ENCODE assay signal across 19 cellular contexts in genomic region chr5:57687641-57688040, GRCh38.
DNase-seq lines count a peak whose midpoint lies in the region; ATAC-seq, FAIRE-seq and TF ChIP-seq lines count a peak whose summit lies in the region.
"Had no signal": no experiment of that assay in that cellular context is flagged by ENCODE, and none has a peak within 500 bp of the region (broad histone marks: within the 10 kb centered on the region; RNA-seq: fewer than 3 reads in every experiment).

No MANE protein-coding gene starts in this region.

- H4K20me1 ChIP-seq in mammary epithelial cell (ENCODE audit: insufficient read depth, low read length) (no peaks in the 10 kb centered on the region), K562 (replicated peaks; ENCODE audit: control insufficient read depth, insufficient read depth, low read length) (no peaks in the 10 kb centered on the region)

- no peak overlapping the region for H3K4me3 ChIP-seq in mammary epithelial cell (replicated peaks in 1 of 3; ENCODE audit: insufficient read depth in 1 of 3, low read depth in 2 of 3, low read length in 3 of 3)
- H3K4me3 ChIP-seq in K562, result no peak overlapping the region
- H3K4me3 ChIP-seq in testis, result no peak overlapping the region
- H3K4me3 ChIP-seq: GM12878 had no signal

- H3K27me3 ChIP-seq in mammary epithelial cell (ENCODE audit: insufficient read depth, low read length) (no peaks in the 10 kb centered on the region), K562 (ENCODE audit: control insufficient read depth in 2 of 2, insufficient read depth in 2 of 2, low read length in 2 of 2) (no peaks in the 10 kb centered on the region), testis (no peaks in the 10 kb centered on the region)

- POLR2A ChIA-PET in MCF 10A (lab: Yijun Ruan, JAX), result no interaction called here
- POLR2A ChIA-PET in K562 (lab: Yijun Ruan, JAX), result no interaction called here

- H3K9me3 Mint-ChIP-seq in MCF 10A (ENCODE audit: unreplicated experiment) (no peaks in the 10 kb centered on the region), mesothelial cell of epicardium (peaks cover 8% of the 10 kb centered on the region)
- H3K9me3 Mint-ChIP-seq: CD4-positive, alpha-beta T cell had no signal

- H3K4me1 ChIP-seq in mammary epithelial cell (ENCODE audit: insufficient read depth, low read length), result peaks cover 24% of the 10 kb centered on the region
- peaks cover 0 to 12% of the 10 kb centered on the region in 2 experiments; a peak in 3 of 5 replicates for H3K4me1 ChIP-seq in K562 (replicated peaks in 1 of 2; ENCODE audit: control insufficient read depth in 2 of 2, insufficient read depth in 2 of 2, low read length in 2 of 2)
- H3K4me1 ChIP-seq in testis, result no peaks in the 10 kb centered on the region

- H3K9me3 ChIP-seq in mammary epithelial cell (replicated peaks; ENCODE audit: insufficient read depth, low read length) (no peaks in the 10 kb centered on the region), K562 (replicated peaks; ENCODE audit: control insufficient read depth, insufficient read depth, low read depth, low read length) (no peaks in the 10 kb centered on the region; the same call in 1 of the 2 replicates), testis (no peaks in the 10 kb centered on the region)

- intact Hi-C loops in mammary epithelial cell (cut with micrococcal nuclease) (no loop called here), MCF 10A (cut with micrococcal nuclease) (no loop called here), K562 (cut with micrococcal nuclease) (no loop called here), testis (cut with DNase I; ENCODE audit: low total_unique reads) (no loop called here)

- H3K36me3 Mint-ChIP-seq in MCF 10A (ENCODE audit: insufficient read depth, unreplicated experiment) (no peaks in the 10 kb centered on the region), mesothelial cell of epicardium (no peaks in the 10 kb centered on the region)

- 78% methylated on average over 3 of the region's 3 CpGs for WGBS in mammary epithelial cell (ENCODE audit: low coverage, missing lambda C conversion rate)
- whole genome bisulfite sequencing in K562 (ENCODE audit: insufficient coverage, low coverage, missing lambda C conversion rate), result 55% methylated on average over 3 of the region's 3 CpGs
- WGBS in testis, 2 donors, result 80 to 88% methylated on average over 3 of the region's 3 CpGs

- H3K79me2 ChIP-seq in mammary epithelial cell (ENCODE audit: insufficient read depth, low read length), result no peaks in the 10 kb centered on the region
- no peaks in the 10 kb centered on the region for H3K79me2 ChIP-seq in K562 (ENCODE audit: control insufficient read depth, insufficient read depth, low read length)

- H3K4me1 Mint-ChIP-seq in MCF 10A (ENCODE audit: insufficient read depth, unreplicated experiment), result peaks cover 23% of the 10 kb centered on the region
- peaks cover 48% of the 10 kb centered on the region for H3K4me1 Mint-ChIP-seq in mesothelial cell of epicardium

- no peak for ATAC-seq in K562
- ATAC-seq: GM12878 had no signal

- TF ChIP-seq EP300 in K562 (IDR thresholded peaks at IDR 0.05; ENCODE audit: low read length), result no peak

- TF ChIP-seq POLR2A in K562 (conservative IDR thresholded peaks at IDR 0.05) (no peak), testis (IDR thresholded peaks at IDR 0.05) (no peak)

- H3K9me1 ChIP-seq in K562 (ENCODE audit: control insufficient read depth, insufficient read depth, low read length), result no peaks in the 10 kb centered on the region

- no peak for TF ChIP-seq CTCF in mammary epithelial cell (conservative IDR thresholded peaks at IDR 0.05 in 1 of 2, IDR thresholded peaks at IDR 0.05 in 1 of 2; ENCODE audit: extremely low read depth in 1 of 2, insufficient read depth in 1 of 2, low read depth in 1 of 2, low read length in 2 of 2)
- no peak for TF ChIP-seq CTCF in MCF 10A (IDR thresholded peaks at IDR 0.05; ENCODE audit: unreplicated experiment)
- no peak for TF ChIP-seq CTCF in K562 (IDR thresholded peaks at IDR 0.05 in 2 of 3, conservative IDR thresholded peaks at IDR 0.05 in 1 of 3; ENCODE audit: insufficient read depth in 2 of 3, low read depth in 1 of 3, low read length in 3 of 3)
- no peak for TF ChIP-seq CTCF in mesothelial cell of epicardium (IDR thresholded peaks at IDR 0.05; ENCODE audit: unreplicated experiment)
- TF ChIP-seq CTCF in testis (IDR thresholded peaks at IDR 0.05), result no peak

- BruUV-seq in mammary epithelial cell (replicated peaks; lab: Mats Ljungman, UMichigan) (no TSS peak), MCF 10A (replicated peaks; lab: Mats Ljungman, UMichigan) (no TSS peak), K562 (replicated peaks; lab: Mats Ljungman, UMichigan) (no TSS peak)

- no peaks in the 10 kb centered on the region for H3K36me3 ChIP-seq in mammary epithelial cell (ENCODE audit: insufficient read depth, low read length)
- no peaks in the 10 kb centered on the region for H3K36me3 ChIP-seq in K562 (ENCODE audit: control insufficient read depth, insufficient read depth, low read length)
- no peaks in the 10 kb centered on the region for H3K36me3 ChIP-seq in testis (ENCODE audit: low read depth, missing control alignments)

- H3K4me2 ChIP-seq in mammary epithelial cell (ENCODE audit: insufficient read depth, low read depth, low read length) (no peak overlapping the region), K562 (ENCODE audit: insufficient read depth, low read length) (no peak overlapping the region; the same call in 1 of the 2 replicates)

- TF ChIP-seq RAD21 in K562 (CRISPR knock-in tag; conservative IDR thresholded peaks at IDR 0.05 in 1 of 2, IDR thresholded peaks at IDR 0.05 in 1 of 2), result no peak

- no peak for DNase-seq in mammary epithelial cell
- DNase-seq in MCF 10A (ENCODE audit: unreplicated experiment), result no peak
- no peak for DNase-seq in K562 (ENCODE audit: extremely low read depth in 1 of 4, low spot score in 3 of 4)
- no peak for DNase-seq in mesothelial cell of epicardium (ENCODE audit: low spot score in 2 of 2, unreplicated experiment in 2 of 2)
- no peak for DNase-seq in epidermal melanocyte (ENCODE audit: insufficient read length, low spot score)
- DNase-seq in NCI-H2227 (lab: John Stamatoyannopoulos, UW; ENCODE audit: unreplicated experiment), result no peak
- no peak for DNase-seq in SW480 (ENCODE audit: low spot score)
- no peak for DNase-seq in testis
- DNase-seq: CD4-positive, alpha-beta T cell; DMS53; EL; NCI-H1694 treated with DMSO at 0.1 percent for 48 hours; NCI-H2107; NCI-H2227 treated with DMSO at 0.1 percent for 48 hours; NCI-H524; SIG-M5 had no signal

- H3K27ac ChIP-seq in mammary epithelial cell (ENCODE audit: insufficient read depth, low read depth, low read length) (no peak overlapping the region), K562 (ENCODE audit: extremely low read depth, low read depth, low read length) (no peak overlapping the region), testis (no peak overlapping the region)
- H3K27ac ChIP-seq: RWPE1 had no signal

- FAIRE-seq in K562 (lab: Jason Lieb, UNC), result no peak
- FAIRE-seq: GM12878, GM19239 had no signal

- dilution Hi-C loops in mammary epithelial cell (cut with HindIII; ENCODE audit: low sequenced_read_pairs), result no loop called here

- H2AFZ ChIP-seq in mammary epithelial cell (ENCODE audit: low read depth, low read length) (peak overlapping the region; percentile 68), K562 (ENCODE audit: low read depth, low read length) (peak overlapping the region; percentile 34; the same call in 1 of the 2 replicates)

- in situ Hi-C loops in mammary epithelial cell (cut with MboI; ENCODE audit: low sequenced_read_pairs in 2 of 2), result no loop called here
- in situ Hi-C loops in K562 (cut with MboI), result no loop called here

- CTCF ChIA-PET in mammary epithelial cell (lab: Charles Lee; ENCODE audit: low non-redundant PET) (no interaction called here), MCF 10A (lab: Yijun Ruan, JAX) (interaction anchor here (0.5 kb wide), 1 partner anchor 47 kb away, joined by 4 read pairs; no protein-coding TSS in a partner anchor), K562 (lab: Yijun Ruan, JAX; ENCODE audit: low intra/inter-chr PET ratio) (no interaction called here)

- H3K27me3 Mint-ChIP-seq in MCF 10A (ENCODE audit: insufficient read depth, unreplicated experiment) (no peaks in the 10 kb centered on the region), mesothelial cell of epicardium (ENCODE audit: low read depth) (no peaks in the 10 kb centered on the region)
- H3K27me3 Mint-ChIP-seq: CD4-positive, alpha-beta T cell had no signal

- H3K4me3 Mint-ChIP-seq in MCF 10A (ENCODE audit: unreplicated experiment) (no peak overlapping the region), mesothelial cell of epicardium (no peak overlapping the region)
- H3K4me3 Mint-ChIP-seq: CD4-positive, alpha-beta T cell had no signal

- no peak overlapping the region for H3K9ac ChIP-seq in mammary epithelial cell (ENCODE audit: insufficient read depth, low read length)
- no peak overlapping the region for H3K9ac ChIP-seq in K562 (ENCODE audit: insufficient read depth in 1 of 2, low read depth in 2 of 2, low read length in 2 of 2)

- H3K27ac Mint-ChIP-seq in MCF 10A (ENCODE audit: low read depth, unreplicated experiment) (no peak overlapping the region), mesothelial cell of epicardium (peak overlapping the region; percentile 75)
- H3K27ac Mint-ChIP-seq: CD4-positive, alpha-beta T cell had no signal

TF ChIP-seq in K562, 482 proteins besides CTCF, POLR2A, EP300 and RAD21 (continues in another document):
- no peak for TF ChIP-seq SP2 (IDR thresholded peaks at IDR 0.05; ENCODE audit: extremely low read depth, low read depth, low read length, poor library complexity, severe bottlenecking)
- TF ChIP-seq MTA3 (IDR thresholded peaks at IDR 0.05; ENCODE audit: borderline replicate concordance), result no peak
- no peak for TF ChIP-seq E2F4 (CRISPR knock-in tag; IDR thresholded peaks at IDR 0.05; ENCODE audit: low read depth)
- no peak for TF ChIP-seq TFAM (CRISPR knock-in tag; conservative IDR thresholded peaks at IDR 0.05)
- TF ChIP-seq ELF2 (CRISPR knock-in tag; IDR thresholded peaks at IDR 0.05), result no peak
- no peak for TF ChIP-seq HSF4 (CRISPR knock-in tag; IDR thresholded peaks at IDR 0.05; ENCODE audit: borderline replicate concordance)
- TF ChIP-seq HDAC3 (IDR thresholded peaks at IDR 0.05; ENCODE audit: borderline replicate concordance, partially characterized antibody), result no peak
- TF ChIP-seq NFIX (CRISPR knock-in tag; IDR thresholded peaks at IDR 0.05; ENCODE audit: low read depth), result no peak
- TF ChIP-seq RBM34 (IDR thresholded peaks at IDR 0.05; ENCODE audit: borderline replicate concordance, insufficient read depth, low read length), result no peak
- no peak for TF ChIP-seq ZNF717 (CRISPR knock-in tag; IDR thresholded peaks at IDR 0.05)
- no peak for TF ChIP-seq ZNF41 (CRISPR knock-in tag; conservative IDR thresholded peaks at IDR 0.05)
